ENCODE assay signal across 23 cellular contexts in the genomic region with DNA sequence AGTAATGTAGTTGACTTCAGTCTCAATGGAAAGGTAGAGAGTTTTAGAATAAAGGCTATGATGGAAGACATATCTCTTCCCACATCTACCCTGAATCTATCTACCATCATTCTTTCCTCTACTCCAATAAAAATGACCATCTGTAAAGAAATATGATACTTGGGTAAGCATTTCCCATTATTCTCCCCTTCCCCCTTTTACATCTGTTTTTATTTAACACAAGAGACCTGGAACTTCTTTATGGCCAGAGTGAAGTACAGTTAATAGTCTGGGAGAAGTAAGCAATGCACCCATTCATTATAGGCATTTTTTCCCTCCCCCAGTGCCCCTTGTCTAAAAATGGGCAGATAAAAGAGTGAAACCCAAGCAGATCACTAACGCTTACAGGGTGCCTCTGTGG. TPM values are rescaled to one million over a fixed set of nuclear protein-coding genes. Genes with fewer than 3 reads are reported as not detected.
"Had no signal": no experiment of that assay in that cellular context is flagged by ENCODE, and none has a peak within 500 bp of the region (broad histone marks: within the 10 kb centered on the region; RNA-seq: fewer than 3 reads in every experiment).

No MANE protein-coding gene starts in this region.

- H3K36me3 ChIP-seq: breast epithelium, gastroesophageal sphincter, heart right ventricle, right atrium auricular region had no signal

- H3K36me3 Mint-ChIP-seq: activated naive CD4-positive, alpha-beta T cell treated with anti-CD3 and anti-CD28 coated beads, Interleukin-2, amount 50 U/mL, for 24 hours had no signal

- H3K27me3 Mint-ChIP-seq: progenitor cell of endocrine pancreas had no signal

- H3K27ac ChIP-seq: breast epithelium, coronary artery, gastroesophageal sphincter, heart right ventricle, right atrium auricular region, VCaP had no signal

- H3K4me1 ChIP-seq: breast epithelium, heart right ventricle, right atrium auricular region had no signal

- H3K4me1 Mint-ChIP-seq: activated naive CD4-positive, alpha-beta T cell treated with anti-CD3 and anti-CD28 coated beads, Interleukin-2, amount 50 U/mL, for 24 hours had no signal

- H3K9me3 ChIP-seq: breast epithelium, gastroesophageal sphincter, heart right ventricle, right atrium auricular region had no signal

- H3K27me3 ChIP-seq: right atrium auricular region had no signal

- H3K4me3 Mint-ChIP-seq: activated naive CD4-positive, alpha-beta T cell treated with anti-CD3 and anti-CD28 coated beads, Interleukin-2, amount 50 U/mL, for 24 hours; activated T-cell treated with anti-CD3 and anti-CD28 coated beads, Interleukin-2, amount 50 U/mL, for 72 hours; nephron progenitor cell had no signal

- DNase-seq: activated CD4-positive, alpha-beta T cell treated with anti-CD3 and anti-CD28 coated beads for 1 hour; activated gamma-delta T cell; activated T-cell treated with anti-CD3 and anti-CD28 coated beads, Interleukin-2, amount 50 U/mL, for 72 hours; heart right ventricle; left ventricle myocardium superior; nephron progenitor cell; stimulated activated CD4-positive, alpha-beta T cell treated with anti-CD3 and anti-CD28 coated beads, Interleukin-12 subunit alpha, Interleukin-12 subunit beta, amount 100 ng/mL, for 4 hours; stimulated activated CD4-positive, alpha-beta T cell treated with anti-CD3 and anti-CD28 coated beads, Interleukin-1b, Interleukin-23, amount 100 ng/mL, for 48 hours; stimulated activated CD8-positive, alpha-beta memory T cell treated with anti-CD3 and anti-CD28 coated beads, Interleukin-4, amount 100 ng/mL, for 48 hours; stimulated activated naive CD4-positive, alpha-beta T cell had no signal

- H3K4me3 ChIP-seq: breast epithelium, coronary artery, gastroesophageal sphincter, heart right ventricle, right atrium auricular region had no signal

- H3K27ac Mint-ChIP-seq: activated naive CD4-positive, alpha-beta T cell treated with anti-CD3 and anti-CD28 coated beads, Interleukin-2, amount 50 U/mL, for 24 hours; activated T-cell treated with anti-CD3 and anti-CD28 coated beads, Interleukin-2, amount 50 U/mL, for 72 hours; nephron progenitor cell; progenitor cell of endocrine pancreas had no signal

- H3K9me3 Mint-ChIP-seq: activated naive CD4-positive, alpha-beta T cell treated with anti-CD3 and anti-CD28 coated beads, Interleukin-2, amount 50 U/mL, for 24 hours; activated T-cell treated with anti-CD3 and anti-CD28 coated beads, Interleukin-2, amount 50 U/mL, for 72 hours; nephron progenitor cell had no signal

RNA-seq across cellular contexts. Expression of a gene that starts 6.5 kb away (rescaled TPM):
- total RNA-seq: activated CD8-positive, alpha-beta memory T cell treated with anti-CD3 and anti-CD28 coated beads for 36 hours; activated T-cell treated with anti-CD3 and anti-CD28 coated beads, Interleukin-2, amount 50 U/mL, for 72 hours; breast epithelium; esophagus mucosa; gastroesophageal sphincter; heart right ventricle; left ventricle myocardium superior; myocyte; omental fat pad; progenitor cell of endocrine pancreas; right atrium auricular region; urinary bladder had no signal
- polyA plus RNA-seq: adipose tissue, heart right ventricle, urinary bladder had no signal
